In genomic region chr14:34064349-34064748, GRCh38 we compare ENCODE assay signal across 14 cellular contexts.
DNase-seq lines count a peak whose midpoint lies in the region; ATAC-seq and TF ChIP-seq lines count a peak whose summit lies in the region.
"Had no signal": no experiment of that assay in that cellular context is flagged by ENCODE, and none has a peak within 500 bp of the region (broad histone marks: within the 10 kb centered on the region; RNA-seq: fewer than 3 reads in every experiment).

No MANE protein-coding gene starts in this region.

- peaks cover 12 to 31% (median 21%) of the 10 kb centered on the region in 3 donors for H3K4me1 ChIP-seq in skeletal muscle tissue (ENCODE audit: control insufficient read depth in 3 of 3, insufficient read depth in 3 of 3, low read length in 3 of 3)

- H3K4me3 Mint-ChIP-seq in HFFc6 = no peak overlapping the region
- no peak overlapping the region for H3K4me3 Mint-ChIP-seq in WTC11
- H3K4me3 Mint-ChIP-seq: activated naive CD4-positive, alpha-beta T cell treated with anti-CD3 and anti-CD28 coated beads for 36 hours had no signal

- H3K4me3 ChIP-seq in skeletal muscle tissue (ENCODE audit: low read length in 3 of 3) = no peak overlapping the region
- H3K4me3 ChIP-seq: thyroid gland had no signal

- TF ChIP-seq CTCF in HFFc6 (IDR thresholded peaks at IDR 0.05) (no peak), WTC11 (IDR thresholded peaks at IDR 0.05) (no peak)

- H3K27me3 ChIP-seq in skeletal muscle tissue (ENCODE audit: control insufficient read depth in 3 of 3, insufficient read depth in 3 of 3, low read length in 3 of 3) = no peaks in the 10 kb centered on the region
- H3K27me3 ChIP-seq: thyroid gland had no signal

- intact Hi-C loops in left cardiac atrium (cut with DNase I) = loop anchor here (5.0 to 10.0 kb wide), 2 partner anchors 127 to 170 kb away; no protein-coding TSS in a partner anchor

- H3K9me3 Mint-ChIP-seq in HFFc6 (no peaks in the 10 kb centered on the region), WTC11 (0 out of 2 replicates have a peak, but pooled peaks cover 3% of the 10 kb centered on the region)
- H3K9me3 Mint-ChIP-seq: activated naive CD4-positive, alpha-beta T cell treated with anti-CD3 and anti-CD28 coated beads for 36 hours had no signal

- H3K4me1 Mint-ChIP-seq in HFFc6 (ENCODE audit: low read depth) = no peaks in the 10 kb centered on the region
- peaks cover 12% of the 10 kb centered on the region for H3K4me1 Mint-ChIP-seq in WTC11

- H3K9ac ChIP-seq in skeletal muscle tissue (ENCODE audit: low read depth in 1 of 3, low read length in 3 of 3) = no peak overlapping the region

- no peaks in the 10 kb centered on the region for H3K9me3 ChIP-seq in skeletal muscle tissue (ENCODE audit: control insufficient read depth in 3 of 3, low read length in 3 of 3)
- H3K9me3 ChIP-seq: thyroid gland had no signal

- H3K36me3 ChIP-seq in skeletal muscle tissue (ENCODE audit: control insufficient read depth in 3 of 3, insufficient read depth in 3 of 3, low read length in 3 of 3) = no peaks in the 10 kb centered on the region
- H3K36me3 ChIP-seq: thyroid gland had no signal

- peak; percentile 18 for DNase-seq in HFFc6
- DNase-seq in cerebellum (ENCODE audit: low spot score) = peak; percentile 17
- DNase-seq in left cardiac atrium = peak; percentile 68
- DNase-seq in globus pallidus (ENCODE audit: low spot score) = no peak
- no peak for DNase-seq in effector CD8-positive, alpha-beta T cell (lab: John Stamatoyannopoulos, UW)
- no peak for DNase-seq in NCI-H146 treated with DMSO at 0.1 percent for 48 hours (lab: John Stamatoyannopoulos, UW; ENCODE audit: unreplicated experiment)
- no peak for DNase-seq in WTC11 (ENCODE audit: low spot score)
- DNase-seq: activated naive CD4-positive, alpha-beta T cell treated with anti-CD3 and anti-CD28 coated beads for 36 hours; erythroblast; MV-4-11; occipital lobe had no signal

- CTCF ChIA-PET in WTC11 (lab: Charles Lee) = no interaction called here

- peaks cover 7% of the 10 kb centered on the region; the same call in 1 of the 2 replicates for H3K27me3 Mint-ChIP-seq in HFFc6 (ENCODE audit: insufficient read depth)
- H3K27me3 Mint-ChIP-seq in WTC11 (ENCODE audit: low read depth) = peaks cover 19% of the 10 kb centered on the region

- H3K27ac Mint-ChIP-seq in HFFc6 (no peak overlapping the region), WTC11 (no peak overlapping the region)
- H3K27ac Mint-ChIP-seq: activated naive CD4-positive, alpha-beta T cell treated with anti-CD3 and anti-CD28 coated beads for 36 hours had no signal

- H3K36me3 Mint-ChIP-seq in HFFc6 (ENCODE audit: low read depth) (no peaks in the 10 kb centered on the region), WTC11 (no peaks in the 10 kb centered on the region)

- ATAC-seq in left cardiac atrium (peak in 1 of 2 donors; percentile 5), WTC11 (no peak)

- peak overlapping the region; percentile 38 for H3K27ac ChIP-seq in skeletal muscle tissue (ENCODE audit: low read depth, low read length)
- H3K27ac ChIP-seq: thyroid gland, VCaP had no signal

- POLR2A ChIA-PET in WTC11 (lab: Charles Lee) = no interaction called here

TF ChIP-seq in WTC11, 78 proteins besides CTCF, POLR2A, EP300 and RAD21:
- no peak for TF ChIP-seq IRF2 (CRISPR knock-in tag; IDR thresholded peaks at IDR 0.05; ENCODE audit: borderline replicate concordance, low read depth)
- TF ChIP-seq HMGXB4 (CRISPR knock-in tag; IDR thresholded peaks at IDR 0.05) = no peak
- TF ChIP-seq ATF2 (CRISPR knock-in tag; IDR thresholded peaks at IDR 0.05; ENCODE audit: borderline replicate concordance, low read depth) = no peak
- TF ChIP-seq ZNF532 (CRISPR knock-in tag; IDR thresholded peaks at IDR 0.05; ENCODE audit: borderline replicate concordance) = no peak
- TF ChIP-seq MXD4 (CRISPR knock-in tag; IDR thresholded peaks at IDR 0.05; ENCODE audit: borderline replicate concordance) = no peak
TF ChIP-seq in WTC11: peak in this region for 0.

Comparison
In these comparisons a context has a peak if more than half of its experiments do, and no peak if none do; other contexts are left out.
1. DNase-seq: peak in HFFc6 (single experiment), cerebellum (single experiment) and left cardiac atrium (single experiment); none in globus pallidus (single experiment), effector CD8-positive, alpha-beta T cell (single experiment), NCI-H146 treated with DMSO at 0.1 percent for 48 hours (single experiment) and WTC11 (single experiment).